Comparison of ENCODE assay signal across 9 cellular contexts in the genomic region with DNA sequence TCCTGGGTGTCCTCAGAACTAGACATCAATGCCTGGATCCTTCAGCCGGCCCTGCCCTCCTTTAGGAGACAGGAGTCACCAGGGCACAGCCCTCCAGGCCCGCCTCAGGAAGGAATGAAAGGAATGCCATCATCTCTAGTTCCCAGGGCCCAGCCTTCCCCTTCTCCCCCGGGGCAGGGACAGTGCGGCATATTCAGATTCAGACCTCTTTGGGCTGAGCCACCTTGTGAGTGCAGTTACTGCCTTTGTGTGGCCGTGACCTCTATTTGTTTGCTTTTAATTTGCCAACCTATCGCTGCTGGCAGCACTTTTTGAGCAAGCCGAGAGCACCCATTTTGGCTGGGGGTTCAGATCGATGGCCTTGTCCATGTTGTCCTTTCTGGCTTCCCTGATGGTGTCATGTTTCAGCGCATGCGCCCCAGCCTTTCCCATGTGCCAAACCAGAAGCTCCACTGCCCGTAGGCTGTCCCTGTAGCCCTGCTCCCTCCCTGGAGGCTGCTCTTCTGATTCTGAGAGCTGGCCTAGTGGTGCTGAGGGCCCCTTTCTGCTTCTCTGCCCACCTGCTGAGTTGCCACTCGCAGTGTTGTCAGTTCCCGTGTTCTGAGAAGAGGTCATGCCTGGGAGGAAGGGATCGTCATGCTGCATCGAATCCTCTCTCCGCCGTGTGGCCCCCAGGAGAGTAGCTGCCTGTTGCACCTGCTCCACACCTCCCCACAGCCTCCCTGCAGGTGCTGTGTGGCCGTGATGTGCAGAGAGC. TPM values are rescaled to one million over a fixed set of nuclear protein-coding genes. Genes with fewer than 3 reads are reported as not detected.
DNase-seq lines count a peak whose midpoint lies in the region; ATAC-seq and TF ChIP-seq lines count a peak whose summit lies in the region.
"Had no signal": no experiment of that assay in that cellular context is flagged by ENCODE, and none has a peak within 500 bp of the region (broad histone marks: within the 10 kb centered on the region; RNA-seq: fewer than 3 reads in every experiment).

No MANE protein-coding gene starts in this region.

- H4K20me1 ChIP-seq in hepatocyte (ENCODE audit: insufficient read depth, poor library complexity, severe bottlenecking) (no peaks in the 10 kb centered on the region), smooth muscle cell (ENCODE audit: low read depth) (no peaks in the 10 kb centered on the region)

- H3K4me1 ChIP-seq in HUES6 (ENCODE audit: control insufficient read depth, insufficient read depth, low read length) = peaks cover 23% of the 10 kb centered on the region
- H3K4me1 ChIP-seq in RWPE2 (ENCODE audit: insufficient read depth, poor library complexity, severe bottlenecking) = peaks cover 9% of the 10 kb centered on the region
- peaks cover 11% of the 10 kb centered on the region for H3K4me1 ChIP-seq in hepatocyte (ENCODE audit: insufficient read depth)
- H3K4me1 ChIP-seq in smooth muscle cell (ENCODE audit: low read depth) = peaks cover 14% of the 10 kb centered on the region
- no peaks in the 10 kb centered on the region for H3K4me1 ChIP-seq in ascending aorta
- H3K4me1 ChIP-seq in effector memory CD4-positive, alpha-beta T cell (ENCODE audit: control insufficient read depth, insufficient read depth, low read length, poor library complexity, severe bottlenecking) = no peaks in the 10 kb centered on the region

- H3K4me2 ChIP-seq in hepatocyte = peak overlapping the region; percentile 29
- H3K4me2 ChIP-seq in smooth muscle cell = peak overlapping the region; percentile 83

- TF ChIP-seq CTCF in RWPE2 (IDR thresholded peaks at IDR 0.05; ENCODE audit: poor library complexity, severe bottlenecking) (no peak), hepatocyte (IDR thresholded peaks at IDR 0.05; ENCODE audit: poor library complexity) (no peak), smooth muscle cell (IDR thresholded peaks at IDR 0.05; ENCODE audit: borderline replicate concordance, insufficient read depth, poor library complexity, severe bottlenecking) (no peak), ascending aorta (IDR thresholded peaks at IDR 0.05) (no peak)

- H3K36me3 ChIP-seq in HUES6 (ENCODE audit: control insufficient read depth, insufficient read depth, low read length) (peaks cover 46% of the 10 kb centered on the region), RWPE2 (ENCODE audit: low read depth) (peaks cover 35% of the 10 kb centered on the region), hepatocyte (replicated peaks; ENCODE audit: insufficient read depth, low read depth) (no peaks in the 10 kb centered on the region), smooth muscle cell (ENCODE audit: low read depth) (no peaks in the 10 kb centered on the region), ascending aorta (peaks cover 51 to 61% of the 10 kb centered on the region in 2 donors)
- H3K36me3 ChIP-seq in effector memory CD4-positive, alpha-beta T cell (ENCODE audit: control insufficient read depth, insufficient read depth, low read length) = peaks cover 53% of the 10 kb centered on the region

- peak; percentile 91 for ATAC-seq in RWPE2 (ENCODE audit: low read depth)

- no peaks in the 10 kb centered on the region for H3K9me2 ChIP-seq in hepatocyte (replicated peaks; ENCODE audit: insufficient read depth)

- H3F3A ChIP-seq in smooth muscle cell (ENCODE audit: low read depth) = no peaks in the 10 kb centered on the region

- H3K4me3 ChIP-seq in HUES6 (ENCODE audit: low read depth, low read length) = peak overlapping the region; percentile 47
- H3K4me3 ChIP-seq in RWPE2 (ENCODE audit: severe bottlenecking) = no peak overlapping the region
- no peak overlapping the region for H3K4me3 ChIP-seq in hepatocyte
- H3K4me3 ChIP-seq in smooth muscle cell = peak overlapping the region; percentile 17
- H3K4me3 ChIP-seq in ascending aorta = no peak overlapping the region
- H3K4me3 ChIP-seq in effector memory CD4-positive, alpha-beta T cell (ENCODE audit: insufficient read depth, low read depth, low read length, poor library complexity, severe bottlenecking) = no peak overlapping the region

- H2AFZ ChIP-seq in hepatocyte = no peak overlapping the region
- peak overlapping the region; percentile 51 for H2AFZ ChIP-seq in smooth muscle cell (ENCODE audit: low read depth)

- intact Hi-C loops in ascending aorta (cut with DNase I) = no loop called here

- H3K9me3 ChIP-seq in HUES6 (ENCODE audit: control insufficient read depth, insufficient read depth, low read depth, low read length) (no peaks in the 10 kb centered on the region), RWPE2 (ENCODE audit: severe bottlenecking) (no peaks in the 10 kb centered on the region), hepatocyte (ENCODE audit: low read depth) (no peaks in the 10 kb centered on the region), smooth muscle cell (replicated peaks; ENCODE audit: low read depth) (no peaks in the 10 kb centered on the region), ascending aorta (no peaks in the 10 kb centered on the region)
- no peaks in the 10 kb centered on the region for H3K9me3 ChIP-seq in effector memory CD4-positive, alpha-beta T cell (ENCODE audit: control insufficient read depth, low read length)

- H3K79me2 ChIP-seq in hepatocyte (no peaks in the 10 kb centered on the region), smooth muscle cell (ENCODE audit: low read depth) (no peaks in the 10 kb centered on the region)

- H3K27ac ChIP-seq in HUES6 (ENCODE audit: low read depth, low read length) = no peak overlapping the region; the same call in 1 of the 2 replicates
- peak overlapping the region; percentile 36 for H3K27ac ChIP-seq in RWPE2 (ENCODE audit: poor library complexity, severe bottlenecking)
- peak overlapping the region; percentile 70 for H3K27ac ChIP-seq in hepatocyte
- H3K27ac ChIP-seq in smooth muscle cell (ENCODE audit: low read depth) = no peak overlapping the region
- H3K27ac ChIP-seq in ascending aorta = peak overlapping the region in 1 of 2 donors; percentile 6
- H3K27ac ChIP-seq in effector memory CD4-positive, alpha-beta T cell (ENCODE audit: insufficient read depth, low read length, poor library complexity, severe bottlenecking) = no peak overlapping the region

- no peak for DNase-seq in RWPE2 (ENCODE audit: low spot score)
- peak; percentile 66 for DNase-seq in hepatocyte (ENCODE audit: low spot score)
- DNase-seq in smooth muscle cell (lab: John Stamatoyannopoulos, UW; ENCODE audit: unreplicated experiment) = peak; percentile 30
- DNase-seq in ascending aorta (ENCODE audit: low spot score in 2 of 2) = no peak
- DNase-seq in middle frontal gyrus (ENCODE audit: extremely low spot score, low spot score) = no peak
- no peak for DNase-seq in effector memory CD4-positive, alpha-beta T cell
- DNase-seq in activated T-cell treated with anti-CD3 and anti-CD28 coated beads for 4 hours = no peak
- DNase-seq: cerebellar nuclear complex had no signal

- H3K9ac ChIP-seq in HUES6 (ENCODE audit: low read length) (peak overlapping the region; percentile 44), smooth muscle cell (ENCODE audit: low read depth) (no peak overlapping the region)

- H3K27me3 ChIP-seq in HUES6 (ENCODE audit: control insufficient read depth, insufficient read depth, low read length) (no peaks in the 10 kb centered on the region), RWPE2 (ENCODE audit: insufficient read depth, poor library complexity, severe bottlenecking) (no peaks in the 10 kb centered on the region), hepatocyte (no peaks in the 10 kb centered on the region), smooth muscle cell (ENCODE audit: low read depth) (no peaks in the 10 kb centered on the region), ascending aorta (no peaks in the 10 kb centered on the region)
- no peaks in the 10 kb centered on the region for H3K27me3 ChIP-seq in effector memory CD4-positive, alpha-beta T cell (replicated peaks; ENCODE audit: control insufficient read depth, insufficient read depth, low read length, poor library complexity, severe bottlenecking)

- WGBS in hepatocyte (ENCODE audit: low lambda C conversion rate, missing lambda C conversion rate) = 45% methylated on average over 18 of the region's 18 CpGs
- 26% methylated on average over 18 of the region's 18 CpGs for WGBS in smooth muscle cell (ENCODE audit: low lambda C conversion rate)

RNA-seq across cellular contexts. Expression of a gene that starts 10.9 kb away (rescaled TPM):
- 1.8 and 2.0 TPM in 2 replicates for total RNA-seq in hepatocyte
- 4.4 and 4.7 TPM in 2 replicates for polyA plus RNA-seq in hepatocyte
- total RNA-seq in smooth muscle cell = 1.6 and 5.6 TPM in 2 replicates
- polyA plus RNA-seq in smooth muscle cell = 1.7 and 3.5 TPM in 2 replicates
- 4.0 TPM for total RNA-seq in ascending aorta

RNA-seq across cellular contexts. Expression of a gene that starts 16.9 kb away (rescaled TPM):
- total RNA-seq in hepatocyte (17.0 and 17.1 TPM in 2 replicates), smooth muscle cell (2.4 and 3.2 TPM in 2 replicates), ascending aorta (24.5 TPM)
- polyA plus RNA-seq in hepatocyte (23.7 and 25.8 TPM in 2 replicates), smooth muscle cell (4.8 and 5.5 TPM in 2 replicates)

RNA-seq across cellular contexts. Expression of a gene that starts 24.9 kb away (rescaled TPM):
- total RNA-seq in hepatocyte (9.0 and 13.6 TPM in 2 replicates), smooth muscle cell (7.9 and 9.6 TPM in 2 replicates), ascending aorta (2.3 TPM)
- polyA plus RNA-seq in hepatocyte (25.6 and 34.9 TPM in 2 replicates), smooth muscle cell (16.5 and 19.1 TPM in 2 replicates)

RNA-seq across cellular contexts. Expression of a gene that starts 37.0 kb away (rescaled TPM):
- total RNA-seq in hepatocyte = 30.2 and 37.5 TPM in 2 replicates
- 28.6 and 33.4 TPM in 2 replicates for polyA plus RNA-seq in hepatocyte
- 41.0 and 42.0 TPM in 2 replicates for total RNA-seq in smooth muscle cell
- polyA plus RNA-seq in smooth muscle cell = 39.3 and 40.7 TPM in 2 replicates
- total RNA-seq in ascending aorta = 56.9 TPM

Comparison
In these comparisons a context has a peak if more than half of its experiments do, and no peak if none do; other contexts are left out.
1. H3K27ac ChIP-seq: peak in RWPE2 (single experiment) and hepatocyte (single experiment); none in HUES6 (single experiment), smooth muscle cell (single experiment) and effector memory CD4-positive, alpha-beta T cell (single experiment).
2. H3K4me3 ChIP-seq: peak in HUES6 (single experiment) and smooth muscle cell (single experiment); none in RWPE2 (single experiment), hepatocyte (single experiment), ascending aorta (0 of 2) and effector memory CD4-positive, alpha-beta T cell (single experiment).
3. DNase-seq: peak in hepatocyte (single experiment) and smooth muscle cell (single experiment); none in RWPE2 (single experiment), ascending aorta (0 of 2), middle frontal gyrus (single experiment), effector memory CD4-positive, alpha-beta T cell (0 of 3) and activated T-cell treated with anti-CD3 and anti-CD28 coated beads for 4 hours (single experiment).